Comparison of ENCODE assay signal across 1 cellular context in the genomic region with DNA sequence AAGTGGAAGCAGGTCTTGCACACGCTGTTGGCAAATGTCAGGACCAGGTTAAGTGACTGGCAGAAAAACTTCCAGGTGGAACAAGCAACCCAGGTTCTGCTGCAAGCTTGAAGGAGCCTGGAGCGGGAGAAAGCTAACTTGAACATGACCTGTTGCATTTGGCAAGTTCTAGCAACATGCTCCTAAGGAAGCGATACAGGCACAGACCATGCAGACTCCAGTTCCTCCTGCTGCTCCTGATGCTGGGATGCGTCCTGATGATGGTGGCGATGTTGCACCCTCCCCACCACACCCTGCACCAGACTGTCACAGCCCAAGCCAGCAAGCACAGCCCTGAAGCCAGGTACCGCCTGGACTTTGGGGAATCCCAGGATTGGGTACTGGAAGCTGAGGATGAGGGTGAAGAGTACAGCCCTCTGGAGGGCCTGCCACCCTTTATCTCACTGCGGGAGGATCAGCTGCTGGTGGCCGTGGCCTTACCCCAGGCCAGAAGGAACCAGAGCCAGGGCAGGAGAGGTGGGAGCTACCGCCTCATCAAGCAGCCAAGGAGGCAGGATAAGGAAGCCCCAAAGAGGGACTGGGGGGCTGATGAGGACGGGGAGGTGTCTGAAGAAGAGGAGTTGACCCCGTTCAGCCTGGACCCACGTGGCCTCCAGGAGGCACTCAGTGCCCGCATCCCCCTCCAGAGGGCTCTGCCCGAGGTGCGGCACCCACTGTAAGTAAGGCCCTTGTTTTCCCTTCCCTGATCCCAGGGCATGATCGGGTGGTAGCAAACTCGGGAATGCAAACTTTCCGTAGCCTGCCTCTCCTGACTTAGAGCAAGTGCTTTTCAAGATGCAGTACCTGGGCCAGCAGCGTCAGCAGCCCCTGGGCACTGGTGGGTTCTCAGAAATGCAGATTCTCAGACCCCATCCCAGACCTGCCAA.
TF ChIP-seq lines count a peak whose summit lies in the region.

No MANE protein-coding gene starts in this region.

TF ChIP-seq in HepG2, 621 proteins besides CTCF, POLR2A, EP300 and RAD21:
- TF ChIP-seq, protein P1, sequence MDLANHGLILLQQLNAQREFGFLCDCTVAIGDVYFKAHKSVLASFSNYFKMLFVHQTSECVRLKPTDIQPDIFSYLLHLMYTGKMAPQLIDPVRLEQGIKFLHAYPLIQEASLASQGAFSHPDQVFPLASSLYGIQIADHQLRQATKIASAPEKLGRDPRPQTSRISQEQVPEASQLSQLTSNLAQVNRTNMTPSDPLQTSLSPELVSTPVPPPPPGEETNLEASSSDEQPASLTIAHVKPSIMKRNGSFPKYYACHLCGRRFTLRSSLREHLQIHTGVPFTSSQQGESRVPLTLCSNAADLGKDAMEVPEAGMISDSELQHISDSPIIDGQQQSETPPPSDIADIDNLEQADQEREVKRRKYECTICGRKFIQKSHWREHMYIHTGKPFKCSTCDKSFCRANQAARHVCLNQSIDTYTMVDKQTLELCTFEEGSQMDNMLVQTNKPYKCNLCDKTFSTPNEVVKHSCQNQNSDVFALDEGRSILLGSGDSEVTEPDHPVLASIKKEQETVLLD (CRISPR knock-in tag; IDR thresholded peaks at IDR 0.05; ENCODE audit: low read depth) = no peak
- TF ChIP-seq ZNF430 (CRISPR knock-in tag; IDR thresholded peaks at IDR 0.05) (no peak), SRY (CRISPR knock-in tag; IDR thresholded peaks at IDR 0.05) (no peak), NFKBIZ (CRISPR knock-in tag; IDR thresholded peaks at IDR 0.05) (no peak), NCOA1 (CRISPR knock-in tag; IDR thresholded peaks at IDR 0.05) (no peak), MTF2 (CRISPR knock-in tag; IDR thresholded peaks at IDR 0.05; ENCODE audit: borderline replicate concordance) (no peak)
